In the genomic region with DNA sequence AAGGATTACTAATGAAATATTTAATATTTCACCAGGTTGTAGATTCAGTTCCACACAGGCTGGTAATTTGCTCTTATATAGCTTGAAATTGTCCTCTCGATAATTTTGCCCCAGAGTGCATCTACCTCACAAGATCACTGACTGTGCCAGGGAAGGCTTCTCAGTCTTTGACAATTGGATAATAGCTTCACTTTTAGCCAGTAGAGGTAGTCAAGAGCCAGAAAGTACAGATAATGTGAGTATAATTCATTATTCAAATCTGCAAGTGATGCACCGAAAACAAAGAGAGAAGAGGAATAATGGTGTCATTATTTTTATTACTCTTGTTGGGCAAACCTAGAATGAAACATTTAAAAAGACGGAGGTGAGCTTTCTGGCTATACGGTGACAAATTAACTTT, we compare ENCODE assay signal across 1 cellular context.
TF ChIP-seq lines count a peak whose summit lies in the region.

No MANE protein-coding gene starts in this region.

TF ChIP-seq in HCT116, 20 proteins besides CTCF, POLR2A, EP300 and RAD21 (continued from another document):
- TF ChIP-seq REST (IDR thresholded peaks at IDR 0.05; ENCODE audit: low read depth) (no peak), EGR1 (IDR thresholded peaks at IDR 0.05; ENCODE audit: low read depth) (no peak), TCF7L2 (IDR thresholded peaks at IDR 0.05; ENCODE audit: borderline replicate concordance, extremely low read depth, insufficient read depth, insufficient read length) (no peak), MAX (IDR thresholded peaks at IDR 0.05) (no peak)
